ENCODE assay signal across 24 cellular contexts in the genomic region with DNA sequence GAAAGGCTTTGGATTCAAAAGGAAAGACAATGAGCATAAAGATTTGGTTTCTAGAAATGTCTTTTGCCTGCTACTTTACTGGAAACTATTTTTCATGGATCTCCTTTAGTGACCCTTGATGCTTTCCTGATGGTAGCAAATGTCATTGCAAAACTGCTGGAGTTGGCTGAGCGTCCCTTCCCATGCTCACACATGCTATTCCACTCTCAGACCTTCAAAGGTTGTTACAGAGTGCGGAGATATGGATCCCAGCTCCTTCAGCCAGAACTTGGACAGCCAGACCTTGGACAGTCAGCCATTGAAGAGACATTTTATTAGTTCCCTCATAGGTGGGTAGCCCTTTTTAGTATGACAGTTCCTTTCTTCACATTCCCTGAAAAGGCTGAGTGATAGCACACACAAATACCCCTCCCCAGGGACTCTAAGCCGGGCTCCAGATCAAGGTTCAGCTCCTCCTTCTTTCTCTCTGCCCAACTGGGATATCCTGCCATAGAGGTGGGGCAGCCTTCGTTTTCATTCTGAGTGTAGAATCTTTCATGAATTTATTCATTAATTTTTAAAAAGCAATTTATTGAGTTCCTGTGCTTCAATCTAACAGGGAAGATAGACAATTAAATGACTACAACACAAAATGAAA.
"Had no signal": no experiment of that assay in that cellular context is flagged by ENCODE, and none has a peak within 500 bp of the region (broad histone marks: within the 10 kb centered on the region; RNA-seq: fewer than 3 reads in every experiment).

No MANE protein-coding gene starts in this region.

- H3K27me3 ChIP-seq: MG63, SJSA1 had no signal

- H3K36me3 ChIP-seq: MG63, SJSA1 had no signal

- H3K27ac ChIP-seq: HL-60, SJSA1, SK-N-MC had no signal

- FAIRE-seq: HTR-8/SVneo, RCC 7860 had no signal

- DNase-seq: IMR-90, Karpas-422, KG1, MG63, NCI-H1092, NCI-H1436, NCI-H187, NCI-H2029, NCI-H2081 treated with DMSO at 0.1 percent for 48 hours, NCI-H2171, NCI-H226, NCI-H446, NCI-H510A, NCI-H524 treated with DMSO at 0.1 percent for 48 hours, NCI-H69, NCI-H774, Right ventricle myocardium superior, RPMI8226, SIG-M5 had no signal

- H3K4me1 ChIP-seq: SJSA1 had no signal

- H3K9me3 ChIP-seq: MG63, SJSA1 had no signal

- H3K4me3 ChIP-seq: MG63, SJSA1, SK-N-MC had no signal
